Comparison of ENCODE assay signal across 12 cellular contexts in genomic region chr10:5861269-5862031, GRCh38. TPM values are rescaled to one million over a fixed set of nuclear protein-coding genes. Genes with fewer than 3 reads are reported as not detected.
DNase-seq lines count a peak whose midpoint lies in the region; ATAC-seq, FAIRE-seq and TF ChIP-seq lines count a peak whose summit lies in the region.
"Had no signal": no experiment of that assay in that cellular context is flagged by ENCODE, and none has a peak within 500 bp of the region (broad histone marks: within the 10 kb centered on the region; RNA-seq: fewer than 3 reads in every experiment).

No MANE protein-coding gene starts in this region.

- H3K9ac ChIP-seq in OCI-LY1 (ENCODE audit: low read length): no peak overlapping the region
- no peak overlapping the region for H3K9ac ChIP-seq in endothelial cell of umbilical vein (replicated peaks; ENCODE audit: extremely low read depth, insufficient read depth, low read length)

- no peak overlapping the region for H3K4me3 Mint-ChIP-seq in CD8-positive, alpha-beta T cell
- H3K4me3 Mint-ChIP-seq: activated CD4-positive, alpha-beta T cell treated with anti-CD3 and anti-CD28 coated beads, Interleukin-2, amount 10 ng/mL, durations not matched to agents 24 days and 14 days; activated naive CD8-positive, alpha-beta T cell treated with anti-CD3 and anti-CD28 coated beads for 36 hours; naive thymus-derived CD4-positive, alpha-beta T cell had no signal

- TF ChIP-seq CTCF in OCI-LY1 (IDR thresholded peaks at IDR 0.05; ENCODE audit: low read length) (no peak), endothelial cell of umbilical vein (IDR thresholded peaks at IDR 0.05; ENCODE audit: extremely low read depth in 1 of 2, insufficient read depth in 1 of 2, low read depth in 1 of 2, low read length in 2 of 2) (no peak), psoas muscle (IDR thresholded peaks at IDR 0.05) (no peak)
- TF ChIP-seq CTCF in CD8-positive, alpha-beta T cell (IDR thresholded peaks at IDR 0.05): no peak

- H3K27ac ChIP-seq in OCI-LY1 (ENCODE audit: low read depth, low read length, poor library complexity, severe bottlenecking) (peak overlapping the region; percentile 69), endothelial cell of umbilical vein (ENCODE audit: insufficient read depth, low read depth, low read length) (peak overlapping the region; percentile 35), psoas muscle (no peak overlapping the region)
- H3K27ac ChIP-seq in CD8-positive, alpha-beta T cell (ENCODE audit: low read depth, low read length): no peak overlapping the region

- H3K4me1 Mint-ChIP-seq in CD8-positive, alpha-beta T cell (ENCODE audit: low read depth): no peaks in the 10 kb centered on the region

- no TSS peak for BruUV-seq in endothelial cell of umbilical vein (replicated peaks; lab: Mats Ljungman, UMichigan)

- H3K9me3 ChIP-seq in OCI-LY1 (ENCODE audit: low read length): no peaks in the 10 kb centered on the region
- no peaks in the 10 kb centered on the region for H3K9me3 ChIP-seq in endothelial cell of umbilical vein (replicated peaks; ENCODE audit: control insufficient read depth, insufficient read depth, low read length)
- no peaks in the 10 kb centered on the region for H3K9me3 ChIP-seq in psoas muscle
- H3K9me3 ChIP-seq in CD8-positive, alpha-beta T cell (ENCODE audit: low read length): no peaks in the 10 kb centered on the region

- TF ChIP-seq POLR2A in endothelial cell of umbilical vein (IDR thresholded peaks at IDR 0.05; ENCODE audit: low read depth, low read length): no peak

- 83 to 88% (median 88%) methylated on average over 14 of the region's 14 CpGs for WGBS in psoas muscle, 3 donors

- intact Hi-C loops in endothelial cell of umbilical vein (cut with micrococcal nuclease) (loop anchor here (1.0 kb wide), 1 partner anchor 15 kb away; no protein-coding TSS in a partner anchor), psoas muscle (cut with DNase I) (no loop called here)
- intact Hi-C loops in CD8-positive, alpha-beta T cell (cut with DNase I, micrococcal nuclease): no loop called here

- H3K4me2 ChIP-seq in OCI-LY1 (ENCODE audit: low read length) (no peak overlapping the region), endothelial cell of umbilical vein (ENCODE audit: insufficient read depth, low read length) (peak overlapping the region; percentile 20)

- H3K27me3 Mint-ChIP-seq in CD8-positive, alpha-beta T cell (ENCODE audit: low read depth): no peaks in the 10 kb centered on the region
- H3K27me3 Mint-ChIP-seq: activated CD4-positive, alpha-beta T cell treated with anti-CD3 and anti-CD28 coated beads, Interleukin-2, amount 10 ng/mL, durations not matched to agents 24 days and 14 days; activated naive CD8-positive, alpha-beta T cell treated with anti-CD3 and anti-CD28 coated beads for 36 hours had no signal

- H2AFZ ChIP-seq in OCI-LY1 (ENCODE audit: low read length) (no peak overlapping the region), endothelial cell of umbilical vein (ENCODE audit: low read depth, low read length) (no peak overlapping the region)

- dilution Hi-C loops in endothelial cell of umbilical vein (cut with MboI; ENCODE audit: extremely low pct_ligation_motif_present, low sequenced_read_pairs): no loop called here

- H3K27ac Mint-ChIP-seq in CD8-positive, alpha-beta T cell: no peak overlapping the region
- H3K27ac Mint-ChIP-seq: activated CD4-positive, alpha-beta T cell treated with anti-CD3 and anti-CD28 coated beads, Interleukin-2, amount 10 ng/mL, durations not matched to agents 24 days and 14 days; activated naive CD8-positive, alpha-beta T cell treated with anti-CD3 and anti-CD28 coated beads for 36 hours had no signal

- peak; percentile 38 for DNase-seq in GM04503 (ENCODE audit: low read depth)
- DNase-seq in endothelial cell of umbilical vein (ENCODE audit: low read depth, low spot score): peak; percentile 78
- DNase-seq in psoas muscle: no peak
- no peak for DNase-seq in CD8-positive, alpha-beta T cell
- no peak for DNase-seq in DMS153 treated with DMSO at 0.1 percent for 48 hours (lab: John Stamatoyannopoulos, UW; ENCODE audit: unreplicated experiment)
- DNase-seq: activated CD4-positive, alpha-beta T cell treated with anti-CD3 and anti-CD28 coated beads, Interleukin-2, amount 10 ng/mL, durations not matched to agents 24 days and 14 days; activated naive CD8-positive, alpha-beta T cell treated with anti-CD3 and anti-CD28 coated beads for 36 hours; naive thymus-derived CD4-positive, alpha-beta T cell had no signal

- H3K9me3 Mint-ChIP-seq in CD8-positive, alpha-beta T cell: no peaks in the 10 kb centered on the region
- H3K9me3 Mint-ChIP-seq: activated CD4-positive, alpha-beta T cell treated with anti-CD3 and anti-CD28 coated beads, Interleukin-2, amount 10 ng/mL, durations not matched to agents 24 days and 14 days; activated naive CD8-positive, alpha-beta T cell treated with anti-CD3 and anti-CD28 coated beads for 36 hours had no signal

- H3K9me2 ChIP-seq in OCI-LY1 (ENCODE audit: low read depth, low read length): no peaks in the 10 kb centered on the region

- H3K36me3 ChIP-seq in OCI-LY1 (ENCODE audit: insufficient read depth, low read length) (no peaks in the 10 kb centered on the region), endothelial cell of umbilical vein (ENCODE audit: control insufficient read depth in 2 of 2, extremely low read depth in 1 of 2, insufficient read depth in 2 of 2, low read length in 2 of 2) (no peaks in the 10 kb centered on the region), psoas muscle (ENCODE audit: insufficient read depth in 1 of 2, low read depth in 1 of 2) (no peaks in the 10 kb centered on the region)
- H3K36me3 ChIP-seq in CD8-positive, alpha-beta T cell (ENCODE audit: insufficient read depth, low read length): no peaks in the 10 kb centered on the region

- no peaks in the 10 kb centered on the region for H3K79me2 ChIP-seq in OCI-LY1 (ENCODE audit: insufficient read depth, low read length)
- H3K79me2 ChIP-seq in endothelial cell of umbilical vein (ENCODE audit: control insufficient read depth, insufficient read depth, low read length): no peaks in the 10 kb centered on the region

- H3K4me3 ChIP-seq in OCI-LY1 (ENCODE audit: low read depth, low read length, poor library complexity, severe bottlenecking): no peak overlapping the region
- no peak overlapping the region for H3K4me3 ChIP-seq in endothelial cell of umbilical vein (replicated peaks in 1 of 3; ENCODE audit: insufficient read depth in 1 of 3, low read depth in 1 of 3, low read length in 3 of 3)
- H3K4me3 ChIP-seq in psoas muscle: no peak overlapping the region
- no peak overlapping the region for H3K4me3 ChIP-seq in CD8-positive, alpha-beta T cell (ENCODE audit: low read depth, low read length)

- peak; percentile 4 for FAIRE-seq in endothelial cell of umbilical vein (lab: Jason Lieb, UNC)
- FAIRE-seq: G401.6 had no signal

- ATAC-seq in psoas muscle (peak; percentile 79 to 89 (median 86)), GM21423 (IDR thresholded peaks at IDR 0.05; ENCODE audit: unreplicated experiment) (no peak), HG02763 (IDR thresholded peaks at IDR 0.05; ENCODE audit: unreplicated experiment) (no peak)
- ATAC-seq in CD8-positive, alpha-beta T cell: no peak
- ATAC-seq: naive thymus-derived CD4-positive, alpha-beta T cell had no signal

- H3K27me3 ChIP-seq in OCI-LY1 (ENCODE audit: insufficient read depth, low read length) (no peaks in the 10 kb centered on the region), endothelial cell of umbilical vein (ENCODE audit: control insufficient read depth in 2 of 2, insufficient read depth in 2 of 2, low read length in 2 of 2) (no peaks in the 10 kb centered on the region), psoas muscle (ENCODE audit: insufficient read depth in 3 of 3, low read length in 2 of 3) (no peaks in the 10 kb centered on the region)
- H3K27me3 ChIP-seq in CD8-positive, alpha-beta T cell (ENCODE audit: insufficient read depth, low read length): no peaks in the 10 kb centered on the region

- H3K9me1 ChIP-seq in endothelial cell of umbilical vein (replicated peaks; ENCODE audit: control insufficient read depth, extremely low read depth, insufficient read depth, low read length): no peaks in the 10 kb centered on the region

- H3K36me3 Mint-ChIP-seq in CD8-positive, alpha-beta T cell: peaks cover 7% of the 10 kb centered on the region

- H3K4me1 ChIP-seq in OCI-LY1 (ENCODE audit: insufficient read depth, low read length, severe bottlenecking): peaks cover 29% of the 10 kb centered on the region
- H3K4me1 ChIP-seq in endothelial cell of umbilical vein (ENCODE audit: control insufficient read depth, extremely low read depth, insufficient read depth, low read length): peaks cover 8% of the 10 kb centered on the region
- no peaks in the 10 kb centered on the region for H3K4me1 ChIP-seq in psoas muscle
- H3K4me1 ChIP-seq in CD8-positive, alpha-beta T cell (ENCODE audit: insufficient read depth, low read length): no peaks in the 10 kb centered on the region

- H3F3A ChIP-seq in OCI-LY1 (ENCODE audit: insufficient read depth, low read length): no peaks in the 10 kb centered on the region

- H4K20me1 ChIP-seq in OCI-LY1 (ENCODE audit: insufficient read depth, low read length) (no peaks in the 10 kb centered on the region), endothelial cell of umbilical vein (replicated peaks; ENCODE audit: control insufficient read depth, extremely low read depth, insufficient read depth, low read length) (no peaks in the 10 kb centered on the region)

- CTCF ChIA-PET in endothelial cell of umbilical vein (lab: Charles Lee): interaction anchor here (0.9 to 1.1 kb wide), 3 partner anchors 9 to 51 kb away, joined by 3 to 6 read pairs (median 3); no protein-coding TSS in a partner anchor
- CTCF ChIA-PET in CD8-positive, alpha-beta T cell (lab: Charles Lee): no interaction called here

- POLR2A ChIA-PET in endothelial cell of umbilical vein (lab: Charles Lee): interaction anchor here (0.6 to 1.4 kb wide), 2 partner anchors 50 to 157 kb away, joined by 3 to 4 read pairs; no protein-coding TSS in a partner anchor
- POLR2A ChIA-PET in CD8-positive, alpha-beta T cell (lab: Charles Lee): no interaction called here

RNA-seq across cellular contexts. Expression of gene ANKRD16, which starts 28.2 kb away (rescaled TPM):
- total RNA-seq in endothelial cell of umbilical vein (4.4 and 6.9 TPM in 2 replicates), psoas muscle (1 to 10 TPM; 2.8 to 4.6 (median 3.2) TPM)
- polyA plus RNA-seq in endothelial cell of umbilical vein (8.0 and 9.4 TPM in 2 replicates), psoas muscle (1 to 10 TPM; 3.5 to 4.3 (median 4.0) TPM)
- polyA plus RNA-seq in endothelial cell of umbilical vein (2011; cell fraction: cytosol; rRNA removed): 6.6 and 7.4 TPM in 2 replicates
- polyA plus RNA-seq in endothelial cell of umbilical vein (2011; cell fraction: nucleus; rRNA removed): 8.2 and 10.5 TPM in 2 replicates
- 4.1 and 4.6 TPM in 2 replicates for polyA plus RNA-seq in endothelial cell of umbilical vein (2012)
- 14.9 and 29.1 TPM in 2 replicates for polyA minus RNA-seq in endothelial cell of umbilical vein
- 5.6 TPM for polyA minus RNA-seq in endothelial cell of umbilical vein (2011; cell fraction: cytosol; rRNA and poly(A)+ RNA removed)
- polyA minus RNA-seq in endothelial cell of umbilical vein (2011; cell fraction: nucleus; rRNA and poly(A)+ RNA removed): 7.4 and 8.0 TPM in 2 replicates
- 1 to 10 TPM; 1.7 to 2.1 TPM for total RNA-seq in CD8-positive, alpha-beta T cell

RNA-seq across cellular contexts. Expression of gene FBH1, which starts 28.6 kb away (rescaled TPM):
- total RNA-seq in endothelial cell of umbilical vein (86.1 and 97.0 TPM in 2 replicates), psoas muscle (10 to 100 TPM; 32.4 to 56.7 (median 39.9) TPM)
- polyA plus RNA-seq in endothelial cell of umbilical vein (66.1 and 71.4 TPM in 2 replicates), psoas muscle (10 to 100 TPM; 38.2 to 59.3 (median 54.4) TPM)
- 81.4 and 81.8 TPM in 2 replicates for polyA plus RNA-seq in endothelial cell of umbilical vein (2011; cell fraction: cytosol; rRNA removed)
- 185 and 232 TPM in 2 replicates for polyA plus RNA-seq in endothelial cell of umbilical vein (2011; cell fraction: nucleus; rRNA removed)
- polyA plus RNA-seq in endothelial cell of umbilical vein (2012): 61.8 and 67.5 TPM in 2 replicates
- 205 and 241 TPM in 2 replicates for polyA minus RNA-seq in endothelial cell of umbilical vein
- polyA minus RNA-seq in endothelial cell of umbilical vein (2011; cell fraction: cytosol; rRNA and poly(A)+ RNA removed): 29.7 TPM
- 91.8 and 125 TPM in 2 replicates for polyA minus RNA-seq in endothelial cell of umbilical vein (2011; cell fraction: nucleus; rRNA and poly(A)+ RNA removed)
- total RNA-seq in CD8-positive, alpha-beta T cell: 10 to 100 TPM; 23.5 to 24.8 TPM

RNA-seq across cellular contexts. Expression of gene GDI2, which starts 48.2 kb away (rescaled TPM):
- total RNA-seq in endothelial cell of umbilical vein (266 and 307 TPM in 2 replicates), psoas muscle (100 to 1,000 TPM; 115 to 152 (median 118) TPM)
- polyA plus RNA-seq in endothelial cell of umbilical vein (132 and 154 TPM in 2 replicates), psoas muscle (100 to 1,000 TPM in 2 of 3 donors, 10 to 100 TPM in 1; 79.6 to 121 (median 107) TPM)
- 210 and 232 TPM in 2 replicates for polyA plus RNA-seq in endothelial cell of umbilical vein (2011; cell fraction: cytosol; rRNA removed)
- 107 and 114 TPM in 2 replicates for polyA plus RNA-seq in endothelial cell of umbilical vein (2011; cell fraction: nucleus; rRNA removed)
- 282 and 335 TPM in 2 replicates for polyA plus RNA-seq in endothelial cell of umbilical vein (2012)
- 162 and 192 TPM in 2 replicates for polyA minus RNA-seq in endothelial cell of umbilical vein
- polyA minus RNA-seq in endothelial cell of umbilical vein (2011; cell fraction: cytosol; rRNA and poly(A)+ RNA removed): 174 TPM
- 72.9 and 131 TPM in 2 replicates for polyA minus RNA-seq in endothelial cell of umbilical vein (2011; cell fraction: nucleus; rRNA and poly(A)+ RNA removed)
- total RNA-seq in CD8-positive, alpha-beta T cell: 10 to 100 TPM; 62.1 to 70.5 TPM

Comparison
In these comparisons a context has a peak if more than half of its experiments do, and no peak if none do; other contexts are left out.
1. DNase-seq: peak in GM04503 (single experiment) and endothelial cell of umbilical vein (single experiment); none in psoas muscle (0 of 2), CD8-positive, alpha-beta T cell (0 of 7) and DMS153 treated with DMSO at 0.1 percent for 48 hours (single experiment).
2. H3K27ac ChIP-seq: peak in OCI-LY1 (single experiment) and endothelial cell of umbilical vein (single experiment); none in psoas muscle (single experiment) and CD8-positive, alpha-beta T cell (single experiment).
3. ATAC-seq: peak in psoas muscle (4 of 4); none in CD8-positive, alpha-beta T cell (single experiment), GM21423 (single experiment) and HG02763 (single experiment).